Comparison of ENCODE assay signal across 23 cellular contexts in genomic region chr15:91525746-91526145, GRCh38.
"Had no signal": no experiment of that assay in that cellular context is flagged by ENCODE, and none has a peak within 500 bp of the region (broad histone marks: within the 10 kb centered on the region; RNA-seq: fewer than 3 reads in every experiment).

No MANE protein-coding gene starts in this region.

- H3K27me3 ChIP-seq: esophagus squamous epithelium, hepatocyte, stomach, suprapubic skin, thyroid gland had no signal

- DNase-seq: effector memory CD8-positive, alpha-beta T cell; esophagus squamous epithelium; foreskin fibroblast; glutamatergic neuron; kidney; left colon; naive thymus-derived CD4-positive, alpha-beta T cell; nephron progenitor cell; spleen; stimulated activated CD4-positive, alpha-beta T cell treated with anti-CD3 and anti-CD28 coated beads, Interleukin-15, amount 100 ng/mL, for 24 hours; stimulated activated CD4-positive, alpha-beta T cell treated with anti-CD3 and anti-CD28 coated beads, Interleukin-1b, Interleukin-23, amount 100 ng/mL, for 48 hours; stimulated activated naive CD4-positive, alpha-beta T cell; stomach; thyroid gland had no signal

- H3K36me3 ChIP-seq: esophagus squamous epithelium, gastroesophageal sphincter, prostate gland, spleen, stomach, suprapubic skin, thyroid gland had no signal

- ATAC-seq: effector memory CD8-positive, alpha-beta T cell; gastroesophageal sphincter; left colon; naive thymus-derived CD4-positive, alpha-beta T cell; sciatic nerve had no signal

- H3K9me3 ChIP-seq: esophagus squamous epithelium, gastroesophageal sphincter, prostate gland, spleen, stomach, suprapubic skin, thyroid gland had no signal

- H3K4me3 Mint-ChIP-seq: dendritic cell treated with granulocyte-macrophage colony-stimulating factor and Interleukin-4, amounts not matched to agents 40 ng/mL and 50 ng/mL, for 4 days; effector memory CD8-positive, alpha-beta T cell; naive thymus-derived CD4-positive, alpha-beta T cell; nephron progenitor cell; type B pancreatic cell had no signal

- H3K9me3 Mint-ChIP-seq: dendritic cell treated with granulocyte-macrophage colony-stimulating factor and Interleukin-4, amounts not matched to agents 40 ng/mL and 50 ng/mL, for 4 days; effector memory CD8-positive, alpha-beta T cell; naive thymus-derived CD4-positive, alpha-beta T cell; type B pancreatic cell had no signal

- H3K27ac ChIP-seq: epithelial cell of prostate, esophagus squamous epithelium, gastroesophageal sphincter, hepatocyte, parathyroid adenoma, prostate gland, spleen, stomach, suprapubic skin, thyroid gland had no signal

- H3K4me1 ChIP-seq: parathyroid adenoma, prostate gland, spleen, thyroid gland had no signal

- H3K4me3 ChIP-seq: esophagus squamous epithelium, gastroesophageal sphincter, hepatocyte, prostate gland, spleen, stomach, suprapubic skin, thyroid gland had no signal

- H3K27ac Mint-ChIP-seq: dendritic cell treated with granulocyte-macrophage colony-stimulating factor and Interleukin-4, amounts not matched to agents 40 ng/mL and 50 ng/mL, for 4 days; naive thymus-derived CD4-positive, alpha-beta T cell; nephron progenitor cell; type B pancreatic cell had no signal
